ENCODE assay signal across 2 cellular contexts in the genomic region with DNA sequence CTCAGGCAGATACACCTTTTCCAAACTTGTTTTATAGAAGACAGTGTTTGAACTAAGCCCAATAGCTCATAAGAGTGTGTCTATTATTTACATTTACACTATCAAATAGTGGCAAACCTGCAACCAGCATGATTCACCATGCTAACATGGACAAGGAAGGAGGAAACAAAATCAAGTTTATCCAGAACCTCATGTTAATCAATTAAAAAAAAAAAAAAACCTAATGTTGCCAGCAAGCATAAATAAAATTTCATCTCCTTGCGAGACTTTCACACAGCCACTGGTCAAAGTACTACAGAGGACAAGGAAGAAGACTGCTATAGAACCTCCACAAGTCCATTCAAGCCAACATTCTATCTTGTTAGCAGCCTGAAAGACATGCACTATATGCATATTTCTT.
TF ChIP-seq lines count a peak whose summit lies in the region.

No MANE protein-coding gene starts in this region.

TF ChIP-seq in A549, 52 proteins besides CTCF, POLR2A, EP300 and RAD21 (continued from another document):
- TF ChIP-seq KDM1A (IDR thresholded peaks at IDR 0.05; ENCODE audit: low read depth) (no peak), CBX8 (IDR thresholded peaks at IDR 0.05) (no peak), ESRRA (IDR thresholded peaks at IDR 0.05; ENCODE audit: borderline replicate concordance, low read length) (no peak), JUN (IDR thresholded peaks at IDR 0.05) (no peak), HOXB13 (CRISPR knock-in tag; IDR thresholded peaks at IDR 0.05; ENCODE audit: low read depth) (no peak), E2F6 (IDR thresholded peaks at IDR 0.05; ENCODE audit: borderline replicate concordance, low read depth) (no peak)

TF ChIP-seq in WTC11, 78 proteins besides CTCF, POLR2A, EP300 and RAD21:
- TF ChIP-seq, protein P1, sequence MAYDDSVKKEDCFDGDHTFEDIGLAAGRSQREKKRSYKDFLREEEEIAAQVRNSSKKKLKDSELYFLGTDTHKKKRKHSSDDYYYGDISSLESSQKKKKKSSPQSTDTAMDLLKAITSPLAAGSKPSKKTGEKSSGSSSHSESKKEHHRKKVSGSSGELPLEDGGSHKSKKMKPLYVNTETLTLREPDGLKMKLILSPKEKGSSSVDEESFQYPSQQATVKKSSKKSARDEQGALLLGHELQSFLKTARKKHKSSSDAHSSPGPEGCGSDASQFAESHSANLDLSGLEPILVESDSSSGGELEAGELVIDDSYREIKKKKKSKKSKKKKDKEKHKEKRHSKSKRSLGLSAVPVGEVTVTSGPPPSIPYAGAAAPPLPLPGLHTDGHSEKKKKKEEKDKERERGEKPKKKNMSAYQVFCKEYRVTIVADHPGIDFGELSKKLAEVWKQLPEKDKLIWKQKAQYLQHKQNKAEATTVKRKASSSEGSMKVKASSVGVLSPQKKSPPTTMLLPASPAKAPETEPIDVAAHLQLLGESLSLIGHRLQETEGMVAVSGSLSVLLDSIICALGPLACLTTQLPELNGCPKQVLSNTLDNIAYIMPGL (CRISPR knock-in tag; IDR thresholded peaks at IDR 0.05) = no peak
- TF ChIP-seq NFE2L1 (CRISPR knock-in tag; IDR thresholded peaks at IDR 0.05) = no peak
- TF ChIP-seq CDX4 (CRISPR knock-in tag; IDR thresholded peaks at IDR 0.05; ENCODE audit: borderline replicate concordance) = no peak
- no peak for TF ChIP-seq SOX15 (CRISPR knock-in tag; IDR thresholded peaks at IDR 0.05)
- no peak for TF ChIP-seq ZNF263 (CRISPR knock-in tag; IDR thresholded peaks at IDR 0.05; ENCODE audit: low read depth)
- TF ChIP-seq, protein P2, sequence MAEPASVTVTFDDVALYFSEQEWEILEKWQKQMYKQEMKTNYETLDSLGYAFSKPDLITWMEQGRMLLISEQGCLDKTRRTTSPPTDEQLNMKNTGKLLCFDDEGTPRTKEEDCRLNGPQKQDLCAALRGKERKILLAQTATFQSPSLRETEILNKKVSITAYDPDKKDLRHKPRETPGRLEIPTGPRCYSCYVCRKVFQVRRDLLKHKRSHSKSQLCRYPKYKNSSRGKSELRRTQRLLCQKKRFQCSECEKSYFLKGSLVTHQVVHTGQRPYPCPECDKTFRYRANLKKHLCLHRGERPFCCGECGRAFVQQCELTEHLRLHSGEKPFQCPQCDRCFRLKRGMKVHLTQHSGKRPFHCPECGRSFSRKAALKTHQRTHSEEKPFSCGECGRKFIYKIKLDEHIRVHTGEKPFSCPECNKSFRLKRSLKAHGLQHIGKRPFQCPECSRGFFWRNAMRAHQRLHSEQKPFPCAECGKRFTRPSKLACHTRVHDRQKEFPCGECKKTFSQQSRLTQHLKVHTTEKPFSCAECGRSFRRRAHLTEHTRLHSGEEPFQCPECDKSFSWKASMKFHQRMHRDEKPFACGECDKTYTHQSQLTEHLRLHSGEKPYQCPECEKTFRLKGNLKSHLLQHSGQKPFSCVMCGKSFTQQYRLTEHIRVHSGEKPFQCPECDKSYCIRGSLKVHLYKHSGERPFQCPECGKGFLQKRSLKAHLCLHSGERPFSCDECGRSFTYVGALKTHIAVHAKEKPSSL (CRISPR knock-in tag; conservative IDR thresholded peaks at IDR 0.05) = no peak
- TF ChIP-seq SMAD3 (CRISPR knock-in tag; IDR thresholded peaks at IDR 0.05; ENCODE audit: borderline replicate concordance) = no peak
- no peak for TF ChIP-seq ATF1 (CRISPR knock-in tag; IDR thresholded peaks at IDR 0.05)
- TF ChIP-seq MAX (CRISPR knock-in tag; IDR thresholded peaks at IDR 0.05) = no peak
- no peak for TF ChIP-seq ZNF232 (CRISPR knock-in tag; IDR thresholded peaks at IDR 0.05)
- no peak for TF ChIP-seq ETV6 (CRISPR knock-in tag; IDR thresholded peaks at IDR 0.05)
- no peak for TF ChIP-seq AFF4 (CRISPR knock-in tag; IDR thresholded peaks at IDR 0.05; ENCODE audit: borderline replicate concordance)
- no peak for TF ChIP-seq MYBL2 (CRISPR knock-in tag; IDR thresholded peaks at IDR 0.05)
- TF ChIP-seq ESRRA (CRISPR knock-in tag; IDR thresholded peaks at IDR 0.05; ENCODE audit: borderline replicate concordance) = no peak
- TF ChIP-seq TEAD4 (CRISPR knock-in tag; IDR thresholded peaks at IDR 0.05) = no peak
- TF ChIP-seq ARID4B (CRISPR knock-in tag; IDR thresholded peaks at IDR 0.05; ENCODE audit: borderline replicate concordance) = no peak
- no peak for TF ChIP-seq SP1 (CRISPR knock-in tag; conservative IDR thresholded peaks at IDR 0.05)
- TF ChIP-seq RELA (CRISPR knock-in tag; IDR thresholded peaks at IDR 0.05; ENCODE audit: borderline replicate concordance) = no peak
